In genomic region chr17:37844977-37845293, GRCh38 we compare ENCODE assay signal across 14 cellular contexts.
DNase-seq lines count a peak whose midpoint lies in the region; ATAC-seq and TF ChIP-seq lines count a peak whose summit lies in the region.
"Had no signal": no experiment of that assay in that cellular context is flagged by ENCODE, and none has a peak within 500 bp of the region (broad histone marks: within the 10 kb centered on the region; RNA-seq: fewer than 3 reads in every experiment).

No MANE protein-coding gene starts in this region.

- no peaks in the 10 kb centered on the region for H3K9me3 Mint-ChIP-seq in T-helper 2 cell treated with Interferon-gamma antibody and Interleukin-4, amounts not matched to agents 5 μg/mL and 100 μg/mL, for 36 hours
- no peaks in the 10 kb centered on the region for H3K9me3 Mint-ChIP-seq in endodermal cell

- H3K27ac ChIP-seq in OCI-LY3 (ENCODE audit: low read length) (no peak overlapping the region), endodermal cell (ENCODE audit: low read depth, low read length) (no peak overlapping the region), osteoblast (ENCODE audit: low read depth, low read length) (no peak overlapping the region), psoas muscle (no peak overlapping the region)
- H3K27ac ChIP-seq: cardiac muscle cell, gastrocnemius medialis, ovary had no signal

- no peak for ATAC-seq in psoas muscle
- ATAC-seq: gastrocnemius medialis had no signal

- H3K9me3 ChIP-seq in OCI-LY3 (ENCODE audit: insufficient read depth, low read length) (no peaks in the 10 kb centered on the region), endodermal cell (ENCODE audit: control insufficient read depth, low read length) (no peaks in the 10 kb centered on the region), osteoblast (ENCODE audit: low read depth, low read length) (no peaks in the 10 kb centered on the region), psoas muscle (no peaks in the 10 kb centered on the region)
- H3K9me3 ChIP-seq: gastrocnemius medialis, ovary had no signal

- H3K4me2 ChIP-seq in OCI-LY3 (ENCODE audit: low read length) (peak overlapping the region; percentile 93), osteoblast (ENCODE audit: insufficient read depth, low read length) (peak overlapping the region; percentile 71)

- H3K9ac ChIP-seq in OCI-LY3 (ENCODE audit: low read length) (peak overlapping the region; percentile 67), endodermal cell (ENCODE audit: extremely low read depth, low read length, poor library complexity, severe bottlenecking) (no peak overlapping the region)

- no peaks in the 10 kb centered on the region for H3K36me3 Mint-ChIP-seq in T-helper 2 cell treated with Interferon-gamma antibody and Interleukin-4, amounts not matched to agents 5 μg/mL and 100 μg/mL, for 36 hours (ENCODE audit: low read depth)
- H3K36me3 Mint-ChIP-seq in endodermal cell (ENCODE audit: low read depth): no peaks in the 10 kb centered on the region

- H3K4me3 ChIP-seq in OCI-LY3 (ENCODE audit: low read length): peak overlapping the region; percentile 77
- H3K4me3 ChIP-seq in endodermal cell (ENCODE audit: low read length): no peak overlapping the region
- H3K4me3 ChIP-seq in osteoblast (ENCODE audit: insufficient read depth, low read length): no peak overlapping the region
- no peak overlapping the region for H3K4me3 ChIP-seq in psoas muscle
- H3K4me3 ChIP-seq: cardiac muscle cell, ovary had no signal

- 54 to 61% methylated on average over 11 to 15 of the region's 15 CpGs for WGBS in endodermal cell (ENCODE audit: insufficient coverage in 1 of 2, insufficient read length in 1 of 2), 2 experiments
- WGBS in psoas muscle, 3 donors: 45 to 52% (median 49%) methylated on average over 15 of the region's 15 CpGs

- H2AFZ ChIP-seq in OCI-LY3 (ENCODE audit: low read depth, low read length) (peak overlapping the region; percentile 91), osteoblast (ENCODE audit: low read length) (peak overlapping the region; percentile 70)

- peak overlapping the region; percentile 68 for H3K27ac Mint-ChIP-seq in T-helper 2 cell treated with Interferon-gamma antibody and Interleukin-4, amounts not matched to agents 5 μg/mL and 100 μg/mL, for 36 hours
- no peak overlapping the region for H3K27ac Mint-ChIP-seq in endodermal cell

- TF ChIP-seq CTCF in OCI-LY3 (IDR thresholded peaks at IDR 0.05; ENCODE audit: low read depth, low read length) (no peak; the same call in 1 of the 2 replicates), endodermal cell (conservative IDR thresholded peaks at IDR 0.05) (no peak), osteoblast (IDR thresholded peaks at IDR 0.05; ENCODE audit: extremely low read depth, low read depth, low read length) (no peak), psoas muscle (IDR thresholded peaks at IDR 0.05) (no peak)

- peaks cover 27% of the 10 kb centered on the region for H3K4me1 Mint-ChIP-seq in T-helper 2 cell treated with Interferon-gamma antibody and Interleukin-4, amounts not matched to agents 5 μg/mL and 100 μg/mL, for 36 hours (ENCODE audit: low read depth)
- H3K4me1 Mint-ChIP-seq in endodermal cell: peaks cover 2% of the 10 kb centered on the region

- no peaks in the 10 kb centered on the region for H3K79me2 ChIP-seq in OCI-LY3 (ENCODE audit: low read length)
- no peaks in the 10 kb centered on the region for H3K79me2 ChIP-seq in osteoblast (ENCODE audit: insufficient read depth, low read length)

- no peaks in the 10 kb centered on the region for H3K27me3 ChIP-seq in OCI-LY3 (ENCODE audit: low read depth, low read length)
- H3K27me3 ChIP-seq in endodermal cell (ENCODE audit: control insufficient read depth, insufficient read depth, low read length, poor library complexity, severe bottlenecking): peaks cover 13% of the 10 kb centered on the region
- peaks cover 7% of the 10 kb centered on the region for H3K27me3 ChIP-seq in osteoblast (ENCODE audit: insufficient read depth, low read length)
- H3K27me3 ChIP-seq in psoas muscle (ENCODE audit: insufficient read depth in 3 of 3, low read length in 2 of 3): peaks cover 0 to 11% (median 8%) of the 10 kb centered on the region in 3 donors
- H3K27me3 ChIP-seq: ovary had no signal

- DNase-seq in T-helper 2 cell treated with Interferon-gamma antibody and Interleukin-4, amounts not matched to agents 5 μg/mL and 100 μg/mL, for 36 hours (ENCODE audit: low spot score): no peak
- DNase-seq in T-helper 2 cell (no peak), endodermal cell (no peak), osteoblast (ENCODE audit: insufficient read length, low spot score, missing footprints) (no peak), psoas muscle (no peak), NCI-H1436 treated with DMSO at 0.1 percent for 48 hours (lab: John Stamatoyannopoulos, UW) (no peak)
- DNase-seq in effector CD4-positive, alpha-beta T cell: no peak
- DNase-seq: gastrocnemius medialis, KG1, NCI-H187, NCI-H510A had no signal

- intact Hi-C loops in psoas muscle (cut with DNase I): no loop called here

- H4K20me1 ChIP-seq in OCI-LY3 (ENCODE audit: insufficient read depth, low read length) (no peaks in the 10 kb centered on the region), osteoblast (ENCODE audit: insufficient read depth, low read length) (no peaks in the 10 kb centered on the region)

- H3K36me3 ChIP-seq in OCI-LY3 (replicated peaks; ENCODE audit: low read depth, low read length) (no peaks in the 10 kb centered on the region), endodermal cell (ENCODE audit: control insufficient read depth, insufficient read depth, low read length) (no peaks in the 10 kb centered on the region), osteoblast (ENCODE audit: insufficient read depth, low read length) (no peaks in the 10 kb centered on the region), psoas muscle (ENCODE audit: insufficient read depth in 1 of 2, low read depth in 1 of 2) (no peaks in the 10 kb centered on the region)
- H3K36me3 ChIP-seq: cardiac muscle cell, gastrocnemius medialis, ovary had no signal

- no peak overlapping the region for H3K4me3 Mint-ChIP-seq in T-helper 2 cell treated with Interferon-gamma antibody and Interleukin-4, amounts not matched to agents 5 μg/mL and 100 μg/mL, for 36 hours
- H3K4me3 Mint-ChIP-seq in endodermal cell: peak overlapping the region; percentile 47

- H3K4me1 ChIP-seq in OCI-LY3 (ENCODE audit: low read length) (peaks cover 38% of the 10 kb centered on the region), endodermal cell (ENCODE audit: control insufficient read depth, insufficient read depth, low read length) (no peaks in the 10 kb centered on the region), osteoblast (ENCODE audit: insufficient read depth, low read length) (no peaks in the 10 kb centered on the region), psoas muscle (no peaks in the 10 kb centered on the region)
- H3K4me1 ChIP-seq: gastrocnemius medialis had no signal

- H3K27me3 Mint-ChIP-seq in T-helper 2 cell treated with Interferon-gamma antibody and Interleukin-4, amounts not matched to agents 5 μg/mL and 100 μg/mL, for 36 hours (ENCODE audit: low read depth): no peaks in the 10 kb centered on the region
- H3K27me3 Mint-ChIP-seq in endodermal cell (ENCODE audit: insufficient read depth): peaks cover 12% of the 10 kb centered on the region
